ENCODE assay signal across 8 cellular contexts in the genomic region with DNA sequence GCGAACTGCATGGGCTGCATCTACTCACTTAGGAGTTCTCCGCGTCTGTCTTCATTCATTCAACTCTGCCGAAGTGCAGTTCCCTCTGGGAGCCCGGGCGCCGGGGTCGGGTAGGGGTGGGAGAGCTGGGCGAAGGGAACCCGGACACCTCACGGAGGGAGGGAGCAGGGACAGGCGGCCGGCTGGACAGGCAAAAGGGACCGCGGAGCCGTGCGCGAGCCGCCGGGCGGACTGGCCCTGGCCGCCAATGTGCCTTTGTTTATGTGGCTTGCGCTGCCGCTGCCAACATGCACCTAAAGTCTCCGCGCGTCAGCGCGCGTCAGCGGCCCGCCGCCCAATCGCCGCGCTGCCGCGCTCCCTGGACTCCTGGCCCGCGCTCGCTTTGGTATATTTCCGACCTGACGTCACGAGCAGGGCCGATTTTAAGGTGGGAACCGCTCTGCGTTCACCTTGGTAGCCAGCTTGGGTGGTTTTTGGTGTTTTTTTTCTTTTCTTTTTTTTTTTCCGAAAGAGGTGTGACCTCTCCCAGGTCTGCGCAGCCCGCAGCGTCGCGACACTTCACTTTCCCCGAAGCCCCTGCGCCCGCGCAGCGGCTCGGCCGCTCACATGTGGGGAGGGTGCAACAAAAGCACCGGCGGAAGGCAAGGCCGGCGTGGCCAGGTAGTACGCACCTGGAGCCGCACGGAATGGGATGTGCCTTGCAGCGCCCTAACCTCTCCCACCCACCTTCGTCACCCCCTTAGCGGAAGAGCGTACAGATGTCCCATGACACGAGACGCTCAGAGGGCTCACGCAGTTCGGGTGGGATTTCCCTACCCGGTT. TPM values are rescaled to one million over a fixed set of nuclear protein-coding genes. Genes with fewer than 3 reads are reported as not detected.
DNase-seq lines count a peak whose midpoint lies in the region; ATAC-seq and TF ChIP-seq lines count a peak whose summit lies in the region.

A gene (minus strand): TSS at position 270 of the 822 bp plus-strand sequence. CDS start 2,535 bp downstream, outside the sequence.

- H3K9ac ChIP-seq in ES-I3 (ENCODE audit: low read depth, low read length), result peak within 1 kb of the TSS; percentile 96
- H3K9ac ChIP-seq in H9 (ENCODE audit: extremely low read depth, insufficient read length, low read length), result peak within 1 kb of the TSS; percentile 1
- peak within 1 kb of the TSS; percentile 97 for H3K9ac ChIP-seq in MM.1S (ENCODE audit: low read length)

- H3K9me3 ChIP-seq in ES-I3 (ENCODE audit: control insufficient read depth, insufficient read depth, low read length), result no peaks in the 10 kb centered on the region
- H3K9me3 ChIP-seq in H9 (ENCODE audit: control insufficient read depth, low read depth, low read length), result no peaks in the 10 kb centered on the region
- H3K9me3 ChIP-seq in MM.1S (replicated peaks; ENCODE audit: insufficient read depth, low read length), result no peaks in the 10 kb centered on the region
- no peaks in the 10 kb centered on the region for H3K9me3 ChIP-seq in gastroesophageal sphincter
- no peaks in the 10 kb centered on the region for H3K9me3 ChIP-seq in suprapubic skin

- H3K4me2 ChIP-seq in H9 (ENCODE audit: insufficient read depth, insufficient read length, low read length) (peak within 1 kb of the TSS; percentile 98), MM.1S (ENCODE audit: low read depth, low read length) (peak within 1 kb of the TSS; percentile 90)

- ATAC-seq in gastroesophageal sphincter, result peak; percentile 80

- no peaks in the 10 kb centered on the region; the same call in 1 of the 2 replicates for H3K4me1 ChIP-seq in ES-I3 (ENCODE audit: insufficient read depth, low read length)
- no peaks in the 10 kb centered on the region; the same call in 1 of the 2 replicates for H3K4me1 ChIP-seq in H9 (ENCODE audit: insufficient read depth, low read length)
- peaks cover 5% of the 10 kb centered on the region for H3K4me1 ChIP-seq in MM.1S (ENCODE audit: low read length)
- peaks cover 0 to 47% (median 0%) of the 10 kb centered on the region in 3 donors for H3K4me1 ChIP-seq in gastroesophageal sphincter
- peaks cover 21% of the 10 kb centered on the region for H3K4me1 ChIP-seq in suprapubic skin

- no peaks in the 10 kb centered on the region for H3K79me1 ChIP-seq in H9 (ENCODE audit: insufficient read depth, low read depth, low read length, poor library complexity, severe bottlenecking)

- H3K27me3 ChIP-seq in H9 (ENCODE audit: insufficient read depth, low read length) (peaks cover 41% of the 10 kb centered on the region), MM.1S (replicated peaks; ENCODE audit: insufficient read depth, low read length) (no peaks in the 10 kb centered on the region), gastroesophageal sphincter (no peaks in the 10 kb centered on the region), suprapubic skin (no peaks in the 10 kb centered on the region)

- H3K27ac ChIP-seq in H9 (ENCODE audit: insufficient read length, low read depth, low read length) (no peak within 1 kb of the TSS), MM.1S (ENCODE audit: low read length) (peak within 1 kb of the TSS; percentile 93), gastroesophageal sphincter (peak within 1 kb of the TSS; percentile 95 to 100 (median 100)), suprapubic skin (peak within 1 kb of the TSS; percentile 97)

- H3K4me3 Mint-ChIP-seq in H9, result peak within 1 kb of the TSS; percentile 87 to 93
- H3K4me3 Mint-ChIP-seq in activated naive CD4-positive, alpha-beta T cell treated with anti-CD3 and anti-CD28 coated beads for 36 hours, result peak within 1 kb of the TSS; percentile 87

- no CpG with 5 or more reads among the region's 76 CpGs for WGBS in H9 (ENCODE audit: extremely low coverage, insufficient read length, low lambda C conversion rate)
- 0 to 2% methylated on average over 11 to 25 of the region's 76 CpGs for WGBS in gastroesophageal sphincter (ENCODE audit: low coverage in 1 of 2), 2 donors
- 1% methylated on average over 55 of the region's 76 CpGs for WGBS in suprapubic skin

- H3K36me3 Mint-ChIP-seq in H9 (ENCODE audit: insufficient read depth in 1 of 3, low read depth in 3 of 3), result peaks cover 0 to 5% (median 2%) of the 10 kb centered on the region in 3 experiments; a peak in 3 of 7 replicates
- peaks cover 39% of the 10 kb centered on the region for H3K36me3 Mint-ChIP-seq in activated naive CD4-positive, alpha-beta T cell treated with anti-CD3 and anti-CD28 coated beads for 36 hours (ENCODE audit: low read depth)

- intact Hi-C loops in activated naive CD4-positive, alpha-beta T cell treated with anti-CD3 and anti-CD28 coated beads for 36 hours (cut with micrococcal nuclease), result loop anchor here (1.0 to 5.0 kb wide), 8 partner anchors 9 to 1566 kb away; a partner anchor contains a TSS

- H4K8ac ChIP-seq in H9 (replicated peaks; ENCODE audit: insufficient read length, low read depth, low read length), result no peak within 1 kb of the TSS

- TF ChIP-seq POLR2A in gastroesophageal sphincter (IDR thresholded peaks at IDR 0.05) (peak; percentile 94 to 95), suprapubic skin (IDR thresholded peaks at IDR 0.05) (peak; percentile 92 to 98)

- H3K27me3 Mint-ChIP-seq in H9 (ENCODE audit: low read depth), result peaks cover 42% of the 10 kb centered on the region
- no peaks in the 10 kb centered on the region for H3K27me3 Mint-ChIP-seq in activated naive CD4-positive, alpha-beta T cell treated with anti-CD3 and anti-CD28 coated beads for 36 hours (ENCODE audit: low read depth)

- peaks cover 17 to 35% of the 10 kb centered on the region in 2 experiments for H3K4me1 Mint-ChIP-seq in H9
- H3K4me1 Mint-ChIP-seq in activated naive CD4-positive, alpha-beta T cell treated with anti-CD3 and anti-CD28 coated beads for 36 hours (ENCODE audit: low read depth), result peaks cover 45% of the 10 kb centered on the region

- H4K91ac ChIP-seq in H9 (ENCODE audit: insufficient read length, low read depth, low read length), result no peak within 1 kb of the TSS

- TF ChIP-seq CTCF in H9 (conservative IDR thresholded peaks at IDR 0.05) (no peak), MM.1S (IDR thresholded peaks at IDR 0.05; ENCODE audit: low read length) (no peak), gastroesophageal sphincter (IDR thresholded peaks at IDR 0.05) (peak in 1 of 4 experiments; percentile 13), suprapubic skin (IDR thresholded peaks at IDR 0.05) (no peak)

- no peak within 1 kb of the TSS for H2BK12ac ChIP-seq in H9 (ENCODE audit: insufficient read length, low read depth, low read length)

- no peaks in the 10 kb centered on the region for H3K9me2 ChIP-seq in MM.1S (replicated peaks; ENCODE audit: insufficient read depth, low read length)

- peak within 1 kb of the TSS; percentile 65 to 97 (median 77); a peak in 6 of 7 replicates for H3K27ac Mint-ChIP-seq in H9
- peak within 1 kb of the TSS; percentile 95 for H3K27ac Mint-ChIP-seq in activated naive CD4-positive, alpha-beta T cell treated with anti-CD3 and anti-CD28 coated beads for 36 hours

- H3K4me3 ChIP-seq in MM.1S (ENCODE audit: low read length) (peak within 1 kb of the TSS; percentile 76), gastroesophageal sphincter (peak within 1 kb of the TSS; percentile 67 to 88), suprapubic skin (peak within 1 kb of the TSS; percentile 89)

- in situ Hi-C loops in SK-MEL-5 (cut with HindIII; ENCODE audit: low pct_unique_long_range_greater_than_20kb, low sequenced_read_pairs), result no loop called here

- H3T11ph ChIP-seq in H9 (ENCODE audit: low read length), result no peak within 1 kb of the TSS

- H2BK5ac ChIP-seq in H9 (ENCODE audit: insufficient read length, low read length), result no peak within 1 kb of the TSS

- peak within 1 kb of the TSS; percentile 12 for H2AFZ ChIP-seq in H9 (ENCODE audit: low read length)
- peak within 1 kb of the TSS; percentile 41 for H2AFZ ChIP-seq in MM.1S (ENCODE audit: low read length)

- peaks cover 18% of the 10 kb centered on the region for H3F3A ChIP-seq in MM.1S (ENCODE audit: insufficient read depth, low read length)

- no peak within 1 kb of the TSS for H2BK15ac ChIP-seq in H9 (ENCODE audit: low read depth, low read length)

- no peak within 1 kb of the TSS for H2AK5ac ChIP-seq in H9 (ENCODE audit: insufficient read length, low read length)

- H3K9me3 Mint-ChIP-seq in H9, result no peaks in the 10 kb centered on the region; a peak in 1 of 5 replicates
- no peaks in the 10 kb centered on the region for H3K9me3 Mint-ChIP-seq in activated naive CD4-positive, alpha-beta T cell treated with anti-CD3 and anti-CD28 coated beads for 36 hours

- H4K20me1 ChIP-seq in H9 (ENCODE audit: control insufficient read depth, insufficient read depth, insufficient read length) (no peaks in the 10 kb centered on the region), MM.1S (ENCODE audit: insufficient read depth, low read length) (no peaks in the 10 kb centered on the region)

- H3K36me3 ChIP-seq in ES-I3 (ENCODE audit: insufficient read depth, low read length) (no peaks in the 10 kb centered on the region), MM.1S (replicated peaks; ENCODE audit: insufficient read depth, low read length) (no peaks in the 10 kb centered on the region), gastroesophageal sphincter (peaks cover 0 to 21% of the 10 kb centered on the region in 2 donors), suprapubic skin (peaks cover 10% of the 10 kb centered on the region)

- H3K79me2 ChIP-seq in H9 (ENCODE audit: insufficient read depth, low read length), result no peaks in the 10 kb centered on the region
- no peaks in the 10 kb centered on the region for H3K79me2 ChIP-seq in MM.1S (ENCODE audit: low read length)

- no peak within 1 kb of the TSS for H3K23ac ChIP-seq in H9 (ENCODE audit: insufficient read length, low read depth, low read length)

- CTCF ChIA-PET in activated naive CD4-positive, alpha-beta T cell treated with anti-CD3 and anti-CD28 coated beads for 36 hours (lab: Charles Lee), result interaction anchor here (0.6 to 3.2 kb wide), 2 partner anchors 250 to 257 kb away, joined by 4 to 44 read pairs; no protein-coding TSS in a partner anchor

- H4K5ac ChIP-seq in H9 (ENCODE audit: insufficient read length, low read depth, low read length), result no peak within 1 kb of the TSS

- H2BK20ac ChIP-seq in H9 (ENCODE audit: low read depth, low read length, poor library complexity, severe bottlenecking), result no peak within 1 kb of the TSS

- peak; percentile 92 for DNase-seq in H9
- DNase-seq in MM.1S, result peak; percentile 85
- peak; percentile 84 for DNase-seq in SK-MEL-5 (ENCODE audit: low read depth, low spot score)
- peak; percentile 92 for DNase-seq in activated naive CD4-positive, alpha-beta T cell treated with anti-CD3 and anti-CD28 coated beads for 36 hours
- DNase-seq in nucleus accumbens (lab: John Stamatoyannopoulos, UW), result peak in 53 of 56 donors; percentile 26 to 90 (median 74)
- DNase-seq in suprapubic skin (ENCODE audit: low spot score in 2 of 2), result peak; percentile 95 to 96

- H3K14ac ChIP-seq in H9 (ENCODE audit: insufficient read depth, low read length), result peak within 1 kb of the TSS; percentile 26; the same call in 1 of the 2 replicates

- no peak within 1 kb of the TSS for H3K56ac ChIP-seq in H9 (ENCODE audit: insufficient read length, low read depth, low read length)

- peak within 1 kb of the TSS; percentile 21 for H3K18ac ChIP-seq in H9 (ENCODE audit: insufficient read length, low read depth, low read length)

- H2BK120ac ChIP-seq in H9 (ENCODE audit: low read depth, low read length, poor library complexity, severe bottlenecking), result no peak within 1 kb of the TSS

- no peak within 1 kb of the TSS for H3K4ac ChIP-seq in H9 (ENCODE audit: low read depth, low read length)

- H3K23me2 ChIP-seq in H9 (ENCODE audit: insufficient read length, low read depth, low read length, poor library complexity, severe bottlenecking), result peaks cover 43% of the 10 kb centered on the region

- TF ChIP-seq EP300 in gastroesophageal sphincter (IDR thresholded peaks at IDR 0.05) (peak; percentile 58), suprapubic skin (IDR thresholded peaks at IDR 0.05) (peak; percentile 50)

RNA-seq across cellular contexts. Expression of the gene that starts here (rescaled TPM):
- total RNA-seq in H9 (2021) (1.5 and 2.0 TPM in 2 replicates), gastroesophageal sphincter (1 to 10 TPM; 1.3 to 7.3 (median 1.8) TPM), suprapubic skin (10 to 100 TPM in 3 of 4 donors, 1 to 10 TPM in 1; 9.5 to 21.7 (median 19.8) TPM)
- total RNA-seq in SK-MEL-5 (2014; rRNA removed; shearing (Covaris generic)), result 4.3 and 5.2 TPM in 2 replicates
- polyA plus RNA-seq in SK-MEL-5 (2015; cell fraction: cytosol; rRNA removed), result 17.6 and 22.2 TPM in 2 replicates
- 25.3 and 30.1 TPM in 2 replicates for polyA plus RNA-seq in SK-MEL-5 (2015; cell fraction: nucleus; rRNA removed)
- 10 to 100 TPM; 29.7 to 32.9 TPM for total RNA-seq in activated naive CD4-positive, alpha-beta T cell treated with anti-CD3 and anti-CD28 coated beads for 36 hours

Comparison
In these comparisons a context has a peak if more than half of its experiments do, and no peak if none do; other contexts are left out.
1. H3K9ac ChIP-seq: peak in every context shown above with its lines; median percentile 97 in MM.1S; 96 in ES-I3; 1 in H9.